In the genomic region with DNA sequence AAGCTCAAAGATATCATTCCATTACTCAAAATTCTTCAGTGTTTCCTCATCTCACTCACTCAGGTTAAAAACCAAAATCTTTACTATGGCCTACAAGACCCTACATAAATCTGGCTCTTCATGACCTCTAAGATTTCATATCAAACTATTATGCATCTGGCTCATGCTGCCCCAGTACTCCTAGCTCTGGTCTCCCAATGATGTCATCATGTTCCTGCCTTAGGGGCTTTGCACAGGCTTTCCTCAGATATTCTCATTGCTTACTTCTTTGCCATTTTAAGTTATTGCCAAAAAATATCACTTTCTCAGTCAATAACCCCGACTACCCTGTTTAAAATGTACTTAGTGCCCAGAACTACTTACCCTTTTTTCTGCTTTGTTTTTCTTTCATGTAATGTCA, we compare ENCODE assay signal across 24 cellular contexts. TPM values are rescaled to one million over a fixed set of nuclear protein-coding genes. Genes with fewer than 3 reads are reported as not detected.
DNase-seq lines count a peak whose midpoint lies in the region; ATAC-seq, FAIRE-seq and TF ChIP-seq lines count a peak whose summit lies in the region.
"Had no signal": no experiment of that assay in that cellular context is flagged by ENCODE, and none has a peak within 500 bp of the region (broad histone marks: within the 10 kb centered on the region; RNA-seq: fewer than 3 reads in every experiment).

No MANE protein-coding gene starts in this region.

- intact Hi-C loops in HepG2 (cut with micrococcal nuclease; ENCODE audit: unreplicated experiment) (no loop called here), right lobe of liver (cut with DNase I) (no loop called here), A673 (cut with micrococcal nuclease; ENCODE audit: unreplicated experiment) (no loop called here)
- intact Hi-C loops in CD4-positive, alpha-beta memory T cell (cut with micrococcal nuclease) = no loop called here

- WGBS in HepG2 (ENCODE audit: low lambda C conversion rate) = 3% methylated on average over 1 of the region's 1 CpG
- WGBS in right lobe of liver (ENCODE audit: insufficient coverage, low coverage, low lambda C conversion rate, missing lambda C conversion rate) = 0% methylated on average over 1 of the region's 1 CpG
- WGBS in trophoblast cell (ENCODE audit: extremely low coverage, insufficient coverage, insufficient read length) = no CpG with 5 or more reads among the region's 1 CpG

- H4K20me1 ChIP-seq in HepG2 (ENCODE audit: insufficient read depth, low read length) = no peaks in the 10 kb centered on the region
- H4K20me1 ChIP-seq: BLaER1 had no signal

- H2AFZ ChIP-seq in HepG2 (ENCODE audit: low read length) = no peak overlapping the region
- no peak overlapping the region for H2AFZ ChIP-seq in trophoblast cell (ENCODE audit: insufficient read depth, low read length, poor library complexity)

- H3K4me1 Mint-ChIP-seq in CD4-positive, alpha-beta memory T cell = no peaks in the 10 kb centered on the region
- H3K4me1 Mint-ChIP-seq: CD14-positive monocyte; CD4-positive, CD25-positive, alpha-beta regulatory T cell had no signal

- POLR2A ChIA-PET in HepG2 (lab: Yijun Ruan, JAX) (no interaction called here), A673 (lab: Charles Lee; ENCODE audit: low non-redundant PET) (no interaction called here)
- POLR2A ChIA-PET in CD4-positive, alpha-beta memory T cell (lab: Charles Lee; ENCODE audit: partially characterized antibody) = no interaction called here

- no peaks in the 10 kb centered on the region for H3K4me1 ChIP-seq in HepG2 (ENCODE audit: insufficient read depth, low read length)
- peaks cover 0 to 5% (median 0%) of the 10 kb centered on the region in 4 donors for H3K4me1 ChIP-seq in right lobe of liver
- no peaks in the 10 kb centered on the region for H3K4me1 ChIP-seq in trophoblast cell (ENCODE audit: control insufficient read depth in 1 of 2, insufficient read depth in 2 of 2, low read length in 2 of 2)
- no peaks in the 10 kb centered on the region for H3K4me1 ChIP-seq in A673 (ENCODE audit: insufficient read depth, low read length, poor library complexity, severe bottlenecking)
- no peaks in the 10 kb centered on the region for H3K4me1 ChIP-seq in CD4-positive, alpha-beta memory T cell (ENCODE audit: insufficient read depth, low read length)
- H3K4me1 ChIP-seq: A549, BE2C, BLaER1, Caco-2 had no signal

- H2BK120ac ChIP-seq in trophoblast cell (ENCODE audit: insufficient read depth, low read length, poor library complexity) = no peak overlapping the region

- TF ChIP-seq CTCF in HepG2 (CRISPR knock-in tag; IDR thresholded peaks at IDR 0.05) (no peak), right lobe of liver (IDR thresholded peaks at IDR 0.05) (no peak), epithelial cell of esophagus (IDR thresholded peaks at IDR 0.05; ENCODE audit: insufficient read depth, low read depth, low read length, missing control alignments) (no peak), A673 (conservative IDR thresholded peaks at IDR 0.05; ENCODE audit: low read depth, low read length) (no peak)

- H3K9me3 Mint-ChIP-seq in CD4-positive, alpha-beta memory T cell = peaks cover 0 to 10% (median 3%) of the 10 kb centered on the region in 8 donors

- no peaks in the 10 kb centered on the region for H3K36me3 Mint-ChIP-seq in CD4-positive, alpha-beta memory T cell
- H3K36me3 Mint-ChIP-seq: CD14-positive monocyte; CD4-positive, CD25-positive, alpha-beta regulatory T cell; CD8-positive, alpha-beta T cell had no signal

- H3K9me3 ChIP-seq in HepG2 (ENCODE audit: low read length) (peaks cover 3% of the 10 kb centered on the region; the same call in 1 of the 2 replicates), right lobe of liver (no peaks in the 10 kb centered on the region), trophoblast cell (ENCODE audit: insufficient read depth, low read depth, low read length) (no peaks in the 10 kb centered on the region), A673 (ENCODE audit: low read depth, low read length, poor library complexity, severe bottlenecking) (peaks cover 5% of the 10 kb centered on the region)
- no peaks in the 10 kb centered on the region for H3K9me3 ChIP-seq in CD4-positive, alpha-beta memory T cell (ENCODE audit: control insufficient read depth in 1 of 2, low read length in 2 of 2)
- H3K9me3 ChIP-seq: A549, BE2C, BLaER1 had no signal

- no peak overlapping the region for H3K4me3 Mint-ChIP-seq in CD4-positive, alpha-beta memory T cell
- H3K4me3 Mint-ChIP-seq: CD14-positive monocyte; CD4-positive, CD25-positive, alpha-beta regulatory T cell; CD8-positive, alpha-beta T cell had no signal

- H3K4me3 ChIP-seq in HepG2 (replicated peaks in 1 of 3; ENCODE audit: insufficient read depth in 1 of 3, low read depth in 2 of 3, low read length in 3 of 3) = no peak overlapping the region
- no peak overlapping the region for H3K4me3 ChIP-seq in right lobe of liver
- no peak overlapping the region for H3K4me3 ChIP-seq in epithelial cell of esophagus (ENCODE audit: low read length)
- H3K4me3 ChIP-seq in trophoblast cell (ENCODE audit: low read depth, low read length) = no peak overlapping the region
- no peak overlapping the region for H3K4me3 ChIP-seq in A673 (ENCODE audit: low read depth, low read length, poor library complexity, severe bottlenecking)
- no peak overlapping the region for H3K4me3 ChIP-seq in CD4-positive, alpha-beta memory T cell (ENCODE audit: low read length in 2 of 2)
- H3K4me3 ChIP-seq: A549, BLaER1 had no signal

- H2BK12ac ChIP-seq in trophoblast cell (ENCODE audit: low read length) = no peak overlapping the region

- DNase-seq in HepG2 (ENCODE audit: low spot score) = no peak
- no peak for DNase-seq in right lobe of liver
- DNase-seq in NCI-H82 treated with DMSO at 0.1 percent for 48 hours (lab: John Stamatoyannopoulos, UW; ENCODE audit: unreplicated experiment) = peak; percentile 19
- DNase-seq in epithelial cell of esophagus (ENCODE audit: low read depth) = peak; percentile 14
- no peak for DNase-seq in trophoblast cell
- no peak for DNase-seq in A673 (ENCODE audit: low spot score)
- DNase-seq in CD4-positive, alpha-beta memory T cell = no peak
- DNase-seq: ACHN; BE2C; C1 segment of cervical spinal cord; Caco-2; Calu3; CD4-positive, CD25-positive, alpha-beta regulatory T cell; CD8-positive, alpha-beta T cell; DMS79 treated with DMSO at 0.1 percent for 48 hours; GF-D8 had no signal

- H4K91ac ChIP-seq in trophoblast cell (ENCODE audit: low read depth, low read length) = no peak overlapping the region

- BruUV-seq in HepG2 (replicated peaks; lab: Mats Ljungman, UMichigan) (no TSS peak), A673 (replicated peaks; lab: Mats Ljungman, UMichigan) (no TSS peak)

- no peak overlapping the region for H4K12ac ChIP-seq in trophoblast cell (ENCODE audit: low read depth, low read length)

- no peak overlapping the region for H3K18ac ChIP-seq in trophoblast cell (ENCODE audit: low read length)

- no peak overlapping the region for H3K14ac ChIP-seq in trophoblast cell (ENCODE audit: low read length)

- CTCF ChIA-PET in HepG2 (lab: Yijun Ruan, JAX; ENCODE audit: low intra/inter-chr PET ratio, low total read pairs) (no interaction called here), A673 (lab: Charles Lee) (no interaction called here)
- CTCF ChIA-PET in CD4-positive, alpha-beta memory T cell (lab: Charles Lee; ENCODE audit: partially characterized antibody) = no interaction called here

- in situ Hi-C loops in HepG2 (cut with HindIII; ENCODE audit: extremely low pct_ligation_motif_present, low pct_unique_long_range_greater_than_20kb) = no loop called here

- no peak for TF ChIP-seq RAD21 in HepG2 (CRISPR knock-in tag; IDR thresholded peaks at IDR 0.05)

- H3K79me2 ChIP-seq in HepG2 (ENCODE audit: insufficient read depth, low read length) (no peaks in the 10 kb centered on the region), trophoblast cell (ENCODE audit: control insufficient read depth, insufficient read depth, low read length, poor library complexity) (no peaks in the 10 kb centered on the region)

- no peak for FAIRE-seq in HepG2 (lab: Jason Lieb, UNC)
- FAIRE-seq: A549, D721Med, G401.6, GM12891 had no signal

- TF ChIP-seq POLR2A in HepG2 (IDR thresholded peaks at IDR 0.05; ENCODE audit: insufficient read depth in 1 of 2, low read depth in 2 of 2, low read length in 2 of 2) (no peak), right lobe of liver (IDR thresholded peaks at IDR 0.05) (no peak)

- H3K27ac ChIP-seq in HepG2 (ENCODE audit: extremely low read length, insufficient read depth, low read length) = no peak overlapping the region
- no peak overlapping the region for H3K27ac ChIP-seq in right lobe of liver
- no peak overlapping the region for H3K27ac ChIP-seq in trophoblast cell (ENCODE audit: low read depth, low read length)
- no peak overlapping the region for H3K27ac ChIP-seq in A673 (ENCODE audit: low read depth, low read length, poor library complexity, severe bottlenecking)
- H3K27ac ChIP-seq in CD4-positive, alpha-beta memory T cell (ENCODE audit: low read depth, low read length) = no peak overlapping the region
- H3K27ac ChIP-seq: 22Rv1, A549, BLaER1 had no signal

- no peaks in the 10 kb centered on the region for H3K27me3 ChIP-seq in HepG2 (ENCODE audit: control insufficient read depth in 1 of 2, insufficient read depth in 2 of 2, low read length in 2 of 2)
- no peaks in the 10 kb centered on the region for H3K27me3 ChIP-seq in right lobe of liver
- H3K27me3 ChIP-seq in trophoblast cell (ENCODE audit: insufficient read depth, low read length) = no peaks in the 10 kb centered on the region
- no peaks in the 10 kb centered on the region for H3K27me3 ChIP-seq in A673 (replicated peaks; ENCODE audit: insufficient read depth, low read depth, low read length, poor library complexity)
- no peaks in the 10 kb centered on the region for H3K27me3 ChIP-seq in CD4-positive, alpha-beta memory T cell (ENCODE audit: insufficient read depth, low read length)
- H3K27me3 ChIP-seq: BE2C, BLaER1 had no signal

- H2BK5ac ChIP-seq in trophoblast cell (ENCODE audit: low read depth, low read length, poor library complexity) = peak overlapping the region; percentile 40

- H3K4ac ChIP-seq in trophoblast cell (ENCODE audit: low read depth, low read length) = no peak overlapping the region

- ATAC-seq in HepG2 (no peak), right lobe of liver (no peak), GM21447 (IDR thresholded peaks at IDR 0.05; ENCODE audit: unreplicated experiment) (no peak)
- ATAC-seq: A549; CD8-positive, alpha-beta T cell had no signal

- H3K36me3 ChIP-seq in HepG2 (replicated peaks in 1 of 2; ENCODE audit: control insufficient read depth in 1 of 2, insufficient read depth in 2 of 2, low read length in 2 of 2) = no peaks in the 10 kb centered on the region
- no peaks in the 10 kb centered on the region for H3K36me3 ChIP-seq in right lobe of liver
- H3K36me3 ChIP-seq in trophoblast cell (ENCODE audit: control insufficient read depth in 1 of 2, insufficient read depth in 2 of 2, low read length in 2 of 2) = no peaks in the 10 kb centered on the region
- no peaks in the 10 kb centered on the region for H3K36me3 ChIP-seq in A673 (ENCODE audit: insufficient read depth, low read length, poor library complexity, severe bottlenecking)
- no peaks in the 10 kb centered on the region for H3K36me3 ChIP-seq in CD4-positive, alpha-beta memory T cell (ENCODE audit: insufficient read depth, low read length)
- H3K36me3 ChIP-seq: BE2C, BLaER1 had no signal

- H3K27me3 Mint-ChIP-seq in CD4-positive, alpha-beta memory T cell = no peaks in the 10 kb centered on the region

- H3K4me2 ChIP-seq in HepG2 (ENCODE audit: low read depth, low read length) (no peak overlapping the region), trophoblast cell (ENCODE audit: low read length) (no peak overlapping the region)
- H3K4me2 ChIP-seq: A549, BLaER1 had no signal

- H3K79me1 ChIP-seq in trophoblast cell (ENCODE audit: low read length) = no peaks in the 10 kb centered on the region

- TF ChIP-seq EP300 in HepG2 (IDR thresholded peaks at IDR 0.05; ENCODE audit: low read depth in 2 of 2, low read length in 2 of 2) (no peak), HepG2 (CRISPR knock-in tag; IDR thresholded peaks at IDR 0.05; ENCODE audit: borderline replicate concordance) (no peak)

- no peak overlapping the region for H2AK5ac ChIP-seq in trophoblast cell (ENCODE audit: low read length)

- H3K23ac ChIP-seq in trophoblast cell (ENCODE audit: low read length) = no peak overlapping the region

- no peak overlapping the region for H3K27ac Mint-ChIP-seq in CD4-positive, alpha-beta memory T cell
- H3K27ac Mint-ChIP-seq: CD14-positive monocyte; CD4-positive, CD25-positive, alpha-beta regulatory T cell; CD8-positive, alpha-beta T cell had no signal

- H3K9ac ChIP-seq in HepG2 (ENCODE audit: insufficient read depth, low read depth, low read length) = no peak overlapping the region
- no peak overlapping the region for H3K9ac ChIP-seq in trophoblast cell (ENCODE audit: low read length)
- H3K9ac ChIP-seq: BLaER1 had no signal

- no peak overlapping the region for H4K8ac ChIP-seq in trophoblast cell (ENCODE audit: low read depth, low read length)

RNA-seq across cellular contexts. Expression of a gene that starts 33.0 kb away (rescaled TPM):
- total RNA-seq in HepG2 (2016; rRNA removed; fragmentation: Illumina TruSeq; extraction: Trizol) (51.6 and 68.8 TPM in 2 replicates), right lobe of liver (10 to 100 TPM; 10.6 to 14.8 (median 12.3) TPM), A673 (2021) (20.3 and 21.1 TPM in 2 replicates)
- 10.0 and 11.5 TPM in 2 replicates for total RNA-seq in HepG2 (2016; cell fraction: cytosol; rRNA removed; fragmentation: Illumina TruSeq; extraction: Trizol; ENCODE audit: low read depth)
- total RNA-seq in HepG2 (2016; cell fraction: insoluble cytoplasmic fraction; rRNA removed; fragmentation: Illumina TruSeq; extraction: Trizol) = 47.5 and 62.1 TPM in 2 replicates
- total RNA-seq in HepG2 (2016; cell fraction: membrane; rRNA removed; fragmentation: Illumina TruSeq; extraction: Trizol) = 48.3 and 49.1 TPM in 2 replicates
- 43.8 and 44.8 TPM in 2 replicates for total RNA-seq in HepG2 (2016; cell fraction: nucleus; rRNA removed; fragmentation: Illumina TruSeq; extraction: Trizol)
- polyA plus RNA-seq in HepG2 (2011; rRNA removed) = 11.0 and 12.6 TPM in 2 replicates
- 6.4 and 7.3 TPM in 2 replicates for polyA plus RNA-seq in HepG2 (2011; cell fraction: cytosol; rRNA removed)
- 11.9 and 15.1 TPM in 2 replicates for polyA plus RNA-seq in HepG2 (2011; cell fraction: nucleus; rRNA removed)
- polyA plus RNA-seq in HepG2 (2012) = 18.9 and 24.1 TPM in 2 replicates
- polyA plus RNA-seq in HepG2 (2016; cell fraction: cytosol; fragmentation: Illumina TruSeq; extraction: Trizol; ENCODE audit: low read depth) = 4.1 and 6.0 TPM in 2 replicates
- polyA plus RNA-seq in HepG2 (2016; cell fraction: insoluble cytoplasmic fraction; fragmentation: Illumina TruSeq; extraction: Trizol; ENCODE audit: low read depth) = 33.9 and 34.3 TPM in 2 replicates
- polyA plus RNA-seq in HepG2 (2016; cell fraction: membrane; fragmentation: Illumina TruSeq; extraction: Trizol; ENCODE audit: low read depth) = 18.7 and 19.9 TPM in 2 replicates
- polyA plus RNA-seq in HepG2 (2016; cell fraction: nucleus; fragmentation: Illumina TruSeq; extraction: Trizol; ENCODE audit: insufficient read depth, low read depth) = 16.2 and 18.6 TPM in 2 replicates
- 4.7 and 17.9 TPM in 2 replicates for polyA minus RNA-seq in HepG2 (2011; rRNA and poly(A)+ RNA removed; ENCODE audit: low replicate concordance)
- polyA minus RNA-seq in HepG2 (2011; cell fraction: cytosol; rRNA and poly(A)+ RNA removed) = 17.1 and 17.5 TPM in 2 replicates
- polyA minus RNA-seq in HepG2 (2011; cell fraction: nucleus; rRNA and poly(A)+ RNA removed) = 74.5 and 98.8 TPM in 2 replicates
- 21.4 and 22.5 TPM in 2 replicates for polyA plus RNA-seq in trophoblast cell (2013)
- total RNA-seq in CD4-positive, alpha-beta memory T cell = 10 to 100 TPM; 18.6 TPM
- 1 to 10 TPM in 1 of 2 donors, under 1 TPM in 1; 0.71 to 2.1 TPM for polyA plus RNA-seq in CD4-positive, alpha-beta memory T cell

Comparison
In these comparisons a context has a peak if more than half of its experiments do, and no peak if none do; other contexts are left out.
1. DNase-seq: peak in NCI-H82 treated with DMSO at 0.1 percent for 48 hours (single experiment) and epithelial cell of esophagus (single experiment); none in HepG2 (single experiment), right lobe of liver (0 of 3), trophoblast cell (0 of 2), A673 (single experiment) and CD4-positive, alpha-beta memory T cell (0 of 5).